26 cellular contexts compared by ENCODE assay signal in genomic region chr7:139871820-139872219, GRCh38. TPM values are rescaled to one million over a fixed set of nuclear protein-coding genes. Genes with fewer than 3 reads are reported as not detected.
DNase-seq lines count a peak whose midpoint lies in the region; ATAC-seq and TF ChIP-seq lines count a peak whose summit lies in the region.
"Had no signal": no experiment of that assay in that cellular context is flagged by ENCODE, and none has a peak within 500 bp of the region (broad histone marks: within the 10 kb centered on the region; RNA-seq: fewer than 3 reads in every experiment).

No MANE protein-coding gene starts in this region.

- H3K27me3 Mint-ChIP-seq in CD4-positive, alpha-beta T cell = no peaks in the 10 kb centered on the region
- H3K27me3 Mint-ChIP-seq: IgD-negative memory B cell, T-cell had no signal

- intact Hi-C loops in CD4-positive, alpha-beta T cell (cut with DNase I, micrococcal nuclease) = no loop called here
- intact Hi-C loops in adrenal gland (cut with DNase I) = no loop called here

- H3K4me3 ChIP-seq in GM23248 (no peak overlapping the region), fibroblast of villous mesenchyme (ENCODE audit: low read depth, low read length) (no peak overlapping the region), osteoblast (ENCODE audit: insufficient read depth, low read length) (no peak overlapping the region), adrenal gland (no peak overlapping the region)
- H3K4me3 ChIP-seq: BLaER1 treated with 17β-estradiol and CSF1 and Interleukin-3, amounts not matched to agents 10 nM and 100 nM; SJCRH30; smooth muscle cell had no signal

- no peaks in the 10 kb centered on the region for H3K9me3 Mint-ChIP-seq in CD4-positive, alpha-beta T cell
- H3K9me3 Mint-ChIP-seq: activated T-cell treated with anti-CD3 and anti-CD28 coated beads, Interleukin-2, amount 50 U/mL, for 4 hours; IgD-negative memory B cell; T-cell had no signal

- no peaks in the 10 kb centered on the region for H4K20me1 ChIP-seq in GM23248 (ENCODE audit: insufficient read depth)
- H4K20me1 ChIP-seq in osteoblast (ENCODE audit: insufficient read depth, low read length) = no peaks in the 10 kb centered on the region

- H3K4me2 ChIP-seq in GM23248 (ENCODE audit: unreplicated experiment) (no peak overlapping the region), osteoblast (ENCODE audit: insufficient read depth, low read length) (peak overlapping the region; percentile 65)
- H3K4me2 ChIP-seq: BLaER1 treated with 17β-estradiol and CSF1 and Interleukin-3, amounts not matched to agents 10 nM and 100 nM; smooth muscle cell had no signal

- no peaks in the 10 kb centered on the region for H3K79me2 ChIP-seq in GM23248 (ENCODE audit: insufficient read depth)
- H3K79me2 ChIP-seq in osteoblast (ENCODE audit: insufficient read depth, low read length) = no peaks in the 10 kb centered on the region

- no peak overlapping the region for H3K27ac Mint-ChIP-seq in CD4-positive, alpha-beta T cell
- H3K27ac Mint-ChIP-seq: IgD-negative memory B cell, T-cell had no signal

- H3K9me3 ChIP-seq in GM23248 (ENCODE audit: low read depth) (no peaks in the 10 kb centered on the region), osteoblast (ENCODE audit: low read depth, low read length) (no peaks in the 10 kb centered on the region), adrenal gland (replicated peaks in 1 of 3) (no peaks in the 10 kb centered on the region)
- H3K9me3 ChIP-seq in CD4-positive, alpha-beta T cell (ENCODE audit: control insufficient read depth, low read length) = no peaks in the 10 kb centered on the region
- H3K9me3 ChIP-seq: SJCRH30 had no signal

- H3K4me1 Mint-ChIP-seq in CD4-positive, alpha-beta T cell (ENCODE audit: low read depth) = no peaks in the 10 kb centered on the region

- H3K4me3 Mint-ChIP-seq in CD4-positive, alpha-beta T cell = no peak overlapping the region
- H3K4me3 Mint-ChIP-seq: activated T-cell treated with anti-CD3 and anti-CD28 coated beads, Interleukin-2, amount 50 U/mL, for 4 hours; IgD-negative memory B cell; T-cell had no signal

- no peak for TF ChIP-seq POLR2A in adrenal gland (IDR thresholded peaks at IDR 0.05)

- TF ChIP-seq CTCF in fibroblast of villous mesenchyme (IDR thresholded peaks at IDR 0.05; ENCODE audit: insufficient read depth, low read depth, low read length) (no peak), osteoblast (IDR thresholded peaks at IDR 0.05; ENCODE audit: extremely low read depth, low read depth, low read length) (no peak), adrenal gland (IDR thresholded peaks at IDR 0.05) (no peak)
- TF ChIP-seq CTCF in CD4-positive, alpha-beta T cell (IDR thresholded peaks at IDR 0.05) = no peak

- H3K36me3 ChIP-seq in GM23248 (ENCODE audit: low read depth) (no peaks in the 10 kb centered on the region), osteoblast (ENCODE audit: insufficient read depth, low read length) (no peaks in the 10 kb centered on the region), adrenal gland (replicated peaks in 1 of 2) (no peaks in the 10 kb centered on the region)
- H3K36me3 ChIP-seq: SJCRH30 had no signal

- 28 to 49% methylated on average over 2 of the region's 2 CpGs for WGBS in GM23248 (ENCODE audit: low coverage in 1 of 2, low lambda C conversion rate in 2 of 2, missing lambda C conversion rate in 2 of 2), 2 experiments
- WGBS in adrenal gland, 4 donors = 64 to 87% (median 71%) methylated on average over 2 of the region's 2 CpGs

- ATAC-seq in CD4-positive, alpha-beta T cell (ENCODE audit: poor library complexity) = no peak
- ATAC-seq in HG03025 (IDR thresholded peaks at IDR 0.05; ENCODE audit: low FRiP score, unreplicated experiment) (no peak), GM21381 (IDR thresholded peaks at IDR 0.05; ENCODE audit: unreplicated experiment) (no peak)
- ATAC-seq: activated T-cell treated with anti-CD3 and anti-CD28 coated beads, Interleukin-2, amount 50 U/mL, for 4 hours; HCT116; T-cell had no signal

- DNase-seq in GM23248 = peak; percentile 10
- DNase-seq in astrocyte of the hippocampus (ENCODE audit: low read depth, low spot score) = peak; percentile 18
- DNase-seq in fibroblast of villous mesenchyme (ENCODE audit: low read depth) = peak; percentile 39
- DNase-seq in osteoblast (ENCODE audit: insufficient read length, low spot score, missing footprints) = peak; percentile 77
- DNase-seq in CD4-positive, alpha-beta T cell = no peak
- no peak for DNase-seq in adrenal gland
- DNase-seq: ACHN; activated naive CD4-positive, alpha-beta T cell treated with Interleukin-2 at 50 U/mL for 16 hours; activated T-cell treated with anti-CD3 and anti-CD28 coated beads, Interleukin-2, amount 50 U/mL, for 4 hours; amniotic stem cell; foreskin melanocyte; kidney glomerular epithelial cell; NCI-H1105; NCI-H1930; NCI-H2227 treated with DMSO at 0.1 percent for 48 hours; occipital lobe; retina; SJCRH30; substantia nigra; T-cell had no signal

- H3K27me3 ChIP-seq in GM23248 (replicated peaks; ENCODE audit: insufficient read depth) (no peaks in the 10 kb centered on the region), osteoblast (ENCODE audit: insufficient read depth, low read length) (no peaks in the 10 kb centered on the region), adrenal gland (peaks cover 5% of the 10 kb centered on the region)
- no peaks in the 10 kb centered on the region for H3K27me3 ChIP-seq in CD4-positive, alpha-beta T cell (ENCODE audit: control insufficient read depth, insufficient read depth, low read length)
- H3K27me3 ChIP-seq: BLaER1 treated with 17β-estradiol and CSF1 and Interleukin-3, amounts not matched to agents 10 nM and 100 nM had no signal

- H3K36me3 Mint-ChIP-seq in CD4-positive, alpha-beta T cell (ENCODE audit: low read depth) = no peaks in the 10 kb centered on the region
- H3K36me3 Mint-ChIP-seq: T-cell had no signal

- no peak overlapping the region for H3K9ac ChIP-seq in GM23248
- H3K9ac ChIP-seq: BLaER1 treated with 17β-estradiol and CSF1 and Interleukin-3, amounts not matched to agents 10 nM and 100 nM had no signal

- H3K4me1 ChIP-seq in GM23248 (ENCODE audit: insufficient read depth) (peaks cover 6% of the 10 kb centered on the region; the same call in 1 of the 2 replicates), osteoblast (ENCODE audit: insufficient read depth, low read length) (peaks cover 16% of the 10 kb centered on the region), adrenal gland (replicated peaks in 1 of 2) (peaks cover 0 to 5% of the 10 kb centered on the region in 2 donors)
- H3K4me1 ChIP-seq: SJCRH30 had no signal

- CTCF ChIA-PET in CD4-positive, alpha-beta T cell (lab: Charles Lee) = no interaction called here

- H3K27ac ChIP-seq in GM23248 (no peak overlapping the region), osteoblast (ENCODE audit: low read depth, low read length) (no peak overlapping the region), adrenal gland (no peak overlapping the region)
- no peak overlapping the region for H3K27ac ChIP-seq in CD4-positive, alpha-beta T cell (ENCODE audit: low read depth, low read length)
- H3K27ac ChIP-seq: BLaER1 treated with 17β-estradiol and CSF1 and Interleukin-3, amounts not matched to agents 10 nM and 100 nM; SJCRH30 had no signal

- no peaks in the 10 kb centered on the region for H3K9me2 ChIP-seq in GM23248 (ENCODE audit: insufficient read depth)

- no peak overlapping the region for H2AFZ ChIP-seq in GM23248
- H2AFZ ChIP-seq in osteoblast (ENCODE audit: low read length) = peak overlapping the region; percentile 45

- in situ Hi-C loops in GM23248 (cut with MboI) = no loop called here

- POLR2A ChIA-PET in CD4-positive, alpha-beta T cell (lab: Charles Lee) = no interaction called here

- no peaks in the 10 kb centered on the region for H3F3A ChIP-seq in GM23248 (ENCODE audit: insufficient read depth)

RNA-seq across cellular contexts. Expression of gene TBXAS1, which starts 42.8 kb away (rescaled TPM):
- not detected in 2 replicates for total RNA-seq in GM23248 (2014; rRNA removed; shearing (Covaris generic))
- 0.49 and 2.2 TPM in 2 replicates for polyA plus RNA-seq in GM23248 (2016; fragmentation: Nextera tagmentation; extraction: Ambion mirVana)
- 0.32 TPM in 1 of 2 replicates, not detected in the other for total RNA-seq in fibroblast of villous mesenchyme
- total RNA-seq in osteoblast = 0.59 and 0.72 TPM in 2 replicates
- 1 to 10 TPM; 5.5 to 6.0 TPM for total RNA-seq in CD4-positive, alpha-beta T cell
- total RNA-seq in adrenal gland = 10 to 100 TPM; 15.3 to 87.0 (median 32.3) TPM
- 10 to 100 TPM in 2 of 3 donors, 1 to 10 TPM in 1; 9.0 to 12.8 (median 10.5) TPM for polyA plus RNA-seq in adrenal gland
- total RNA-seq: smooth muscle cell had no signal

Comparison
In these comparisons a context has a peak if more than half of its experiments do, and no peak if none do; other contexts are left out.
1. DNase-seq: peak in GM23248 (single experiment), astrocyte of the hippocampus (single experiment), fibroblast of villous mesenchyme (single experiment) and osteoblast (single experiment); none in CD4-positive, alpha-beta T cell (0 of 10) and adrenal gland (0 of 7).